Comparison of ENCODE assay signal across 10 cellular contexts in genomic region chr3:12307136-12307535, GRCh38. TPM values are rescaled to one million over a fixed set of nuclear protein-coding genes. Genes with fewer than 3 reads are reported as not detected.
"Had no signal": no experiment of that assay in that cellular context is flagged by ENCODE, and none has a peak within 500 bp of the region (broad histone marks: within the 10 kb centered on the region; RNA-seq: fewer than 3 reads in every experiment).

No MANE protein-coding gene starts in this region.

- H3K36me3 ChIP-seq: colonic mucosa, ovary, stomach, uterus had no signal

- H3K4me1 Mint-ChIP-seq: neural crest cell had no signal

- H3K9me3 Mint-ChIP-seq: activated naive CD8-positive, alpha-beta T cell treated with anti-CD3 and anti-CD28 coated beads for 36 hours had no signal

- H3K4me3 ChIP-seq: colonic mucosa, ovary, stomach, uterus had no signal

- H3K9me3 ChIP-seq: colonic mucosa, ovary, stomach, uterus had no signal

- H3K4me3 Mint-ChIP-seq: activated naive CD8-positive, alpha-beta T cell treated with anti-CD3 and anti-CD28 coated beads for 36 hours; neural crest cell had no signal

- H3K27ac Mint-ChIP-seq: activated naive CD8-positive, alpha-beta T cell treated with anti-CD3 and anti-CD28 coated beads for 36 hours had no signal

- DNase-seq: activated effector memory CD4-positive, alpha-beta T cell treated with anti-CD3 and anti-CD28 coated beads, Interleukin-2, amount 50 U/mL, for 16 hours; activated naive CD8-positive, alpha-beta T cell treated with anti-CD3 and anti-CD28 coated beads for 36 hours; activated T-cell treated with anti-CD3 and anti-CD28 coated beads, Interleukin-2, amount 50 U/mL, for 1 hour; colonic mucosa; effector CD4-positive, alpha-beta T cell; ovary; stomach; uterus had no signal

- H3K4me1 ChIP-seq: colonic mucosa, uterus had no signal

- H3K27ac ChIP-seq: ovary, uterus had no signal

- ATAC-seq: activated CD4-positive, CD25-positive, alpha-beta regulatory T cell treated with anti-CD3 and anti-CD28 coated beads, Interleukin-2, amount 50 U/mL, for 24 hours had no signal

- H3K27me3 ChIP-seq: colonic mucosa, ovary, stomach, uterus had no signal

RNA-seq across cellular contexts. Expression of gene PPARG, which starts 18.3 kb away (rescaled TPM):
- total RNA-seq: neural crest cell had no signal
